Comparison of ENCODE assay signal across 1 cellular context in genomic region chr10:113854757-113855626, GRCh38.
TF ChIP-seq lines count a peak whose summit lies in the region.

No MANE protein-coding gene starts in this region.

TF ChIP-seq in HEK293, 187 proteins besides CTCF, POLR2A, EP300 and RAD21 (continued from another document):
- TF ChIP-seq, protein P1, sequence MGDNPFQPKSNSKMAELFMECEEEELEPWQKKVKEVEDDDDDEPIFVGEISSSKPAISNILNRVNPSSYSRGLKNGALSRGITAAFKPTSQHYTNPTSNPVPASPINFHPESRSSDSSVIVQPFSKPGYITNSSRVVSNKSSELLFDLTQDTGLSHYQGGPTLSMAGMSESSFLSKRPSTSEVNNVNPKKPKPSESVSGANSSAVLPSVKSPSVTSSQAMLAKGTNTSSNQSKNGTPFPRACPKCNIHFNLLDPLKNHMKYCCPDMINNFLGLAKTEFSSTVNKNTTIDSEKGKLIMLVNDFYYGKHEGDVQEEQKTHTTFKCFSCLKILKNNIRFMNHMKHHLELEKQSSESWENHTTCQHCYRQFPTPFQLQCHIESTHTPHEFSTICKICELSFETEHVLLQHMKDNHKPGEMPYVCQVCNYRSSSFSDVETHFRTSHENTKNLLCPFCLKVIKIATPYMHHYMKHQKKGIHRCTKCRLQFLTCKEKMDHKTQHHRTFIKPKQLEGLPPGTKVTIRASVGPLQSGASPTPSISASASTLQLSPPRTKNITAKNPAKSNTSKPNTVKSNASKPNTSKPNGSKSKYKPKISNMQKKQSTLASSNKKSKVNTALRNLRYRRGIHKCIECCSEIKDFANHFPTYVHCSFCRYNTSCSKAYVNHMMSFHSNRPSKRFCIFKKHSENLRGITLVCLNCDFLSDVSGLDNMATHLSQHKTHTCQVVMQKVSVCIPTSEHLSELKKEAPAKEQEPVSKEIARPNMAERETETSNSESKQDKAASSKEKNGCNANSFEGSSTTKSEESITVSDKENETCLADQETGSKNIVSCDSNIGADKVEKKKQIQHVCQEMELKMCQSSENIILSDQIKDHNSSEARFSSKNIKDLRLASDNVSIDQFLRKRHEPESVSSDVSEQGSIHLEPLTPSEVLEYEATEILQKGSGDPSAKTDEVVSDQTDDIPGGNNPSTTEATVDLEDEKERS (tag by site-specific recombination; IDR thresholded peaks at IDR 0.05) = no peak
- 0 out of 2 replicates have a peak, but pooled peaks have one; percentile 12 for TF ChIP-seq BCL11B (tag by site-specific recombination; IDR thresholded peaks at IDR 0.05; ENCODE audit: low read depth)
- TF ChIP-seq ZSCAN23 (tag by site-specific recombination; IDR thresholded peaks at IDR 0.05) = no peak
- no peak for TF ChIP-seq ZNF707 (tag by site-specific recombination; IDR thresholded peaks at IDR 0.05)
- TF ChIP-seq ZNF660 (tag by site-specific recombination; IDR thresholded peaks at IDR 0.05) = peak; percentile 39
- TF ChIP-seq FEZF1 (tag by site-specific recombination; IDR thresholded peaks at IDR 0.05) = no peak
- TF ChIP-seq KLF8 (tag by site-specific recombination; IDR thresholded peaks at IDR 0.05) = peak; percentile 69
- peak; percentile 76; the same call in 1 of the 2 replicates for TF ChIP-seq ZNF239 (tag by site-specific recombination; IDR thresholded peaks at IDR 0.05)
- no peak for TF ChIP-seq ZNF114 (tag by site-specific recombination; IDR thresholded peaks at IDR 0.05)
- no peak for TF ChIP-seq ZBTB7A (tag by site-specific recombination; IDR thresholded peaks at IDR 0.05; ENCODE audit: low read depth)
- TF ChIP-seq ZFP37 (tag by site-specific recombination; IDR thresholded peaks at IDR 0.05) = no peak
- no peak for TF ChIP-seq ZNF169 (tag by site-specific recombination; IDR thresholded peaks at IDR 0.05)
- TF ChIP-seq ZNF394 (tag by site-specific recombination; IDR thresholded peaks at IDR 0.05; ENCODE audit: borderline replicate concordance) = peak; percentile 95
- no peak for TF ChIP-seq AEBP2 (tag by site-specific recombination; IDR thresholded peaks at IDR 0.05; ENCODE audit: borderline replicate concordance)
- TF ChIP-seq ZNF366 (tag by site-specific recombination; conservative IDR thresholded peaks at IDR 0.05) = peak; percentile 60
- no peak for TF ChIP-seq ZNF558 (tag by site-specific recombination; IDR thresholded peaks at IDR 0.05)
- peak; percentile 75 for TF ChIP-seq ZNF777 (tag by site-specific recombination; IDR thresholded peaks at IDR 0.05; ENCODE audit: borderline replicate concordance)
- no peak for TF ChIP-seq REPIN1 (tag by site-specific recombination; IDR thresholded peaks at IDR 0.05; ENCODE audit: low read depth)
- 0 out of 2 replicates have a peak, but pooled peaks have one; percentile 15 for TF ChIP-seq MZF1 (tag by site-specific recombination; IDR thresholded peaks at IDR 0.05; ENCODE audit: borderline replicate concordance)
- peak; percentile 87 for TF ChIP-seq ZBTB26 (tag by site-specific recombination; optimal IDR thresholded peaks at IDR 0.05)
- TF ChIP-seq, protein P2, sequence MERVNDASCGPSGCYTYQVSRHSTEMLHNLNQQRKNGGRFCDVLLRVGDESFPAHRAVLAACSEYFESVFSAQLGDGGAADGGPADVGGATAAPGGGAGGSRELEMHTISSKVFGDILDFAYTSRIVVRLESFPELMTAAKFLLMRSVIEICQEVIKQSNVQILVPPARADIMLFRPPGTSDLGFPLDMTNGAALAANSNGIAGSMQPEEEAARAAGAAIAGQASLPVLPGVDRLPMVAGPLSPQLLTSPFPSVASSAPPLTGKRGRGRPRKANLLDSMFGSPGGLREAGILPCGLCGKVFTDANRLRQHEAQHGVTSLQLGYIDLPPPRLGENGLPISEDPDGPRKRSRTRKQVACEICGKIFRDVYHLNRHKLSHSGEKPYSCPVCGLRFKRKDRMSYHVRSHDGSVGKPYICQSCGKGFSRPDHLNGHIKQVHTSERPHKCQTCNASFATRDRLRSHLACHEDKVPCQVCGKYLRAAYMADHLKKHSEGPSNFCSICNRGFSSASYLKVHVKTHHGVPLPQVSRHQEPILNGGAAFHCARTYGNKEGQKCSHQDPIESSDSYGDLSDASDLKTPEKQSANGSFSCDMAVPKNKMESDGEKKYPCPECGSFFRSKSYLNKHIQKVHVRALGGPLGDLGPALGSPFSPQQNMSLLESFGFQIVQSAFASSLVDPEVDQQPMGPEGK (tag by site-specific recombination; IDR thresholded peaks at IDR 0.05) = peak; percentile 86
- peak; percentile 85 for TF ChIP-seq ZNF600 (tag by site-specific recombination; IDR thresholded peaks at IDR 0.05)
- TF ChIP-seq ZNF140 (tag by site-specific recombination; IDR thresholded peaks at IDR 0.05) = no peak
- TF ChIP-seq ZNF658 (tag by site-specific recombination; IDR thresholded peaks at IDR 0.05) = no peak
- TF ChIP-seq ZNF704 (tag by site-specific recombination; IDR thresholded peaks at IDR 0.05) = no peak
- TF ChIP-seq WT1 (tag by site-specific recombination; IDR thresholded peaks at IDR 0.05) = peak; percentile 65
- TF ChIP-seq ZNF521 (tag by site-specific recombination; IDR thresholded peaks at IDR 0.05) = no peak
- peak; percentile 72; the same call in 1 of the 2 replicates for TF ChIP-seq ZNF561 (tag by site-specific recombination; IDR thresholded peaks at IDR 0.05; ENCODE audit: borderline replicate concordance)
- TF ChIP-seq, protein P3, sequence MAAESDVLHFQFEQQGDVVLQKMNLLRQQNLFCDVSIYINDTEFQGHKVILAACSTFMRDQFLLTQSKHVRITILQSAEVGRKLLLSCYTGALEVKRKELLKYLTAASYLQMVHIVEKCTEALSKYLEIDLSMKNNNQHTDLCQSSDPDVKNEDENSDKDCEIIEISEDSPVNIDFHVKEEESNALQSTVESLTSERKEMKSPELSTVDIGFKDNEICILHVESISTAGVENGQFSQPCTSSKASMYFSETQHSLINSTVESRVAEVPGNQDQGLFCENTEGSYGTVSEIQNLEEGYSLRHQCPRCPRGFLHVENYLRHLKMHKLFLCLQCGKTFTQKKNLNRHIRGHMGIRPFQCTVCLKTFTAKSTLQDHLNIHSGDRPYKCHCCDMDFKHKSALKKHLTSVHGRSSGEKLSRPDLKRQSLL (tag by site-specific recombination; IDR thresholded peaks at IDR 0.05) = 0 out of 2 replicates have a peak, but pooled peaks have one; percentile 2
- TF ChIP-seq ZBTB17 (tag by site-specific recombination; IDR thresholded peaks at IDR 0.05) = peak; percentile 83
- TF ChIP-seq ZNF174 (tag by site-specific recombination; IDR thresholded peaks at IDR 0.05) = no peak
- TF ChIP-seq BCL6B (tag by site-specific recombination; IDR thresholded peaks at IDR 0.05) = no peak
- TF ChIP-seq ATF2 (tag by site-specific recombination; IDR thresholded peaks at IDR 0.05; ENCODE audit: low read depth) = no peak
- TF ChIP-seq ZNF2 (tag by site-specific recombination; IDR thresholded peaks at IDR 0.05) = 0 out of 2 replicates have a peak, but pooled peaks have one; percentile 45
- peak; percentile 97 for TF ChIP-seq ZBTB8A (tag by site-specific recombination; IDR thresholded peaks at IDR 0.05)
- peak; percentile 48 for TF ChIP-seq SP3 (tag by site-specific recombination; IDR thresholded peaks at IDR 0.05)
- TF ChIP-seq MYNN (tag by site-specific recombination; IDR thresholded peaks at IDR 0.05; ENCODE audit: borderline replicate concordance) = no peak
- TF ChIP-seq ZNF335 (tag by site-specific recombination; conservative IDR thresholded peaks at IDR 0.05) = peak; percentile 71
- no peak for TF ChIP-seq SCRT2 (tag by site-specific recombination; IDR thresholded peaks at IDR 0.05)
- peak; percentile 68 for TF ChIP-seq ZIC2 (tag by site-specific recombination; IDR thresholded peaks at IDR 0.05)
- TF ChIP-seq ZNF112 (tag by site-specific recombination; IDR thresholded peaks at IDR 0.05) = no peak
TF ChIP-seq in HEK293: peak in this region for 48.
